In genomic region chr17:76239538-76240274, GRCh38 we compare ENCODE assay signal across 8 cellular contexts. TPM values are rescaled to one million over a fixed set of nuclear protein-coding genes. Genes with fewer than 3 reads are reported as not detected.
A peak's percentile ranks its signal among the peaks of the same experiment; 100 is the strongest.
DNase-seq lines count a peak whose midpoint lies in the region; ATAC-seq lines count a peak whose summit lies in the region.

No MANE protein-coding gene starts in this region.

- peak overlapping the region; percentile 76 to 91 (median 88) for H3K4me3 Mint-ChIP-seq in CD8-positive, alpha-beta memory T cell

- H3K27ac Mint-ChIP-seq in CD8-positive, alpha-beta memory T cell = peak overlapping the region; percentile 57 to 94 (median 86)
- no peak overlapping the region for H3K27ac Mint-ChIP-seq in activated naive CD4-positive, alpha-beta T cell treated with anti-CD3 and anti-CD28 coated beads, Interleukin-2, amount 50 U/mL, for 72 hours

- CTCF ChIA-PET in CD8-positive, alpha-beta memory T cell (lab: Charles Lee) = interaction anchor here (1.2 to 1.9 kb wide), 2 partner anchors 16 to 59 kb away, joined by 4 read pairs; no protein-coding TSS in a partner anchor

- no peaks in the 10 kb centered on the region for H3K36me3 ChIP-seq in CD8-positive, alpha-beta memory T cell (ENCODE audit: insufficient read depth, low read length)

- ATAC-seq in HG02763 (IDR thresholded peaks at IDR 0.05; ENCODE audit: unreplicated experiment) = peak; percentile 17
- peak; percentile 8 to 14 for ATAC-seq in activated naive CD4-positive, alpha-beta T cell treated with anti-CD3 and anti-CD28 coated beads, Interleukin-2, amount 50 U/mL, for 72 hours

- no peaks in the 10 kb centered on the region for H3K27me3 ChIP-seq in CD8-positive, alpha-beta memory T cell (ENCODE audit: insufficient read depth, low read length, poor library complexity, severe bottlenecking)

- H3K4me1 ChIP-seq in CD8-positive, alpha-beta memory T cell (ENCODE audit: insufficient read depth, low read length) = peaks cover 49% of the 10 kb centered on the region

- H3K4me1 Mint-ChIP-seq in CD8-positive, alpha-beta memory T cell = peaks cover 30 to 63% (median 59%) of the 10 kb centered on the region in 3 donors

- H3K27ac ChIP-seq in CD8-positive, alpha-beta memory T cell (ENCODE audit: low read depth, low read length) = peak overlapping the region; percentile 35
- H3K27ac ChIP-seq in substantia nigra (ENCODE audit: low read depth, low read length, poor library complexity, severe bottlenecking) = peak overlapping the region; percentile 66

- peaks cover 0 to 4% (median 0%) of the 10 kb centered on the region in 5 donors for H3K9me3 Mint-ChIP-seq in CD8-positive, alpha-beta memory T cell
- no peaks in the 10 kb centered on the region for H3K9me3 Mint-ChIP-seq in activated naive CD4-positive, alpha-beta T cell treated with anti-CD3 and anti-CD28 coated beads, Interleukin-2, amount 50 U/mL, for 72 hours

- peak in 1 of 5 donors; percentile 27 for DNase-seq in CD8-positive, alpha-beta memory T cell
- peak in 1 of 2 donors; percentile 15 for DNase-seq in activated naive CD4-positive, alpha-beta T cell treated with anti-CD3 and anti-CD28 coated beads, Interleukin-2, amount 50 U/mL, for 72 hours (ENCODE audit: low spot score in 2 of 2)
- DNase-seq in islet precursor cell (peak; percentile 59), substantia nigra (lab: John Stamatoyannopoulos, UW) (peak in 2 of 49 donors; percentile 40 to 46), KG1 (lab: John Stamatoyannopoulos, UW) (no peak), RKO (ENCODE audit: low spot score) (no peak), kidney glomerular epithelial cell (lab: John Stamatoyannopoulos, UW) (no peak)

- H3K36me3 Mint-ChIP-seq in CD8-positive, alpha-beta memory T cell = peaks cover 0 to 2% (median 0%) of the 10 kb centered on the region in 3 donors
- peaks cover 6 to 40% of the 10 kb centered on the region in 2 donors for H3K36me3 Mint-ChIP-seq in activated naive CD4-positive, alpha-beta T cell treated with anti-CD3 and anti-CD28 coated beads, Interleukin-2, amount 50 U/mL, for 72 hours

- peak overlapping the region; percentile 34 for H3K4me3 ChIP-seq in CD8-positive, alpha-beta memory T cell (ENCODE audit: low read length)

- H3K9me3 ChIP-seq in CD8-positive, alpha-beta memory T cell (ENCODE audit: low read length) = no peaks in the 10 kb centered on the region

- POLR2A ChIA-PET in CD8-positive, alpha-beta memory T cell (lab: Charles Lee) = interaction anchor here (0.6 to 2.4 kb wide), 4 partner anchors 17 to 29 kb away, joined by 4 to 28 read pairs (median 12); partner anchors contain the start of gene UBALD2

- no peaks in the 10 kb centered on the region for H3K27me3 Mint-ChIP-seq in CD8-positive, alpha-beta memory T cell

RNA-seq across cellular contexts. Expression of gene RNF157, which starts 0.6 kb away (rescaled TPM):
- 10 to 100 TPM; 13.9 TPM for total RNA-seq in CD8-positive, alpha-beta memory T cell
- 10.7 TPM for polyA plus RNA-seq in CD8-positive, alpha-beta memory T cell
- 10 to 100 TPM; 22.0 to 35.1 TPM for total RNA-seq in activated naive CD4-positive, alpha-beta T cell treated with anti-CD3 and anti-CD28 coated beads, Interleukin-2, amount 50 U/mL, for 72 hours

RNA-seq across cellular contexts. Expression of gene UBALD2, which starts 25.4 kb away (rescaled TPM):
- 100 to 1,000 TPM; 125 to 133 TPM for total RNA-seq in CD8-positive, alpha-beta memory T cell
- 8.7 TPM for polyA plus RNA-seq in CD8-positive, alpha-beta memory T cell
- 100 to 1,000 TPM; 262 to 294 TPM for total RNA-seq in activated naive CD4-positive, alpha-beta T cell treated with anti-CD3 and anti-CD28 coated beads, Interleukin-2, amount 50 U/mL, for 72 hours

Comparison
In these comparisons a context has a peak if more than half of its experiments do, and no peak if none do; other contexts are left out.
1. H3K27ac Mint-ChIP-seq: peak in CD8-positive, alpha-beta memory T cell (8 of 8); none in activated naive CD4-positive, alpha-beta T cell treated with anti-CD3 and anti-CD28 coated beads, Interleukin-2, amount 50 U/mL, for 72 hours (0 of 2).